1 cellular context compared by ENCODE assay signal in the genomic region with DNA sequence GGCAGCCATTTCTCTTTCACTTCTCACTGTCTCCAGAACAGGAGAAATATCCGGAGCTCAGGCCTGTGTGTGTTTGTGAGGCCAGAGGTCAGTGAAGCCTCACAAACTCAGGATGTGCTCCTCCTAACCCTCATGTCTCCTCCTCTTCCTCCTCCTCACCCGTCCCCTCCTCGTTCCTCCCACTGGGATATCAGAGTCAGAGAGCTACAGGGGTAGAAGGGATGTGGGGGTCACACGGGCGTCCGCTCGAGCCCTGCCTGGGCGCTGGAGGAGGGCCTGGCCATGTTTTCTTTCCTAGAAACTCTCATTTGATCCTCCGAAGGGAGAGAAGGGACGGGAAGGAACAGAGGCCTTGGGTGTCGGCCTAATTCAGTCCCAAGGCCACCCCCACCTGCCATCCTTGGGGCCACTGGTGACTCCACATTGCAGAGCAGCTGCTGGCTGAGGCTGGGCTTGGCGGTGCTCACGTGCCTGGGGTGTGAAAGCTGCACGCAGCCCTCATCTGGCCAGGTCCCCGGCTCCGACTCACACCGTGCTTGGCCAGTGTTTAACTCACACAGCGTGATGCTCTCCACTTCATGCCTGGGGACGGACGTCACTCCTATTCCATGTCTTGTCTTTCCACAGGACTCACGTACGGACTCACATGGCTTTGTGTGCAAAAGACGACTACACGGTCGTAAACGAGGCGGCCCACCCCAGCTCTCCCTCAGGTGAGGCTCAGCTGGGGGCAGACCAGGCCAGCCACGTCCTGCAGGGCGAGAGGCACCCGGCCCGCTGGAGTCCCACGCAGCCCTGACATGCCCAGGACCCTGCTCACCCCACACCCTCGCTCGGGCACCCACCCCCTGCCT.
A peak's percentile ranks its signal among the peaks of the same experiment; 100 is the strongest.
TF ChIP-seq lines count a peak whose summit lies in the region.

No MANE protein-coding gene starts in this region.

TF ChIP-seq in HepG2, 621 proteins besides CTCF, POLR2A, EP300 and RAD21 (continued from another document and continues in another):
- TF ChIP-seq FOXJ3 (CRISPR knock-in tag; IDR thresholded peaks at IDR 0.05; ENCODE audit: borderline replicate concordance) (no peak), MEF2D (CRISPR knock-in tag; IDR thresholded peaks at IDR 0.05) (0 out of 2 replicates have a peak, but pooled peaks have one; percentile 16), ZNF230 (CRISPR knock-in tag; IDR thresholded peaks at IDR 0.05) (no peak), ZNF549 (CRISPR knock-in tag; IDR thresholded peaks at IDR 0.05) (no peak), BRCA1 (CRISPR knock-in tag; IDR thresholded peaks at IDR 0.05) (no peak), ZBTB7A (CRISPR knock-in tag; IDR thresholded peaks at IDR 0.05) (peak; percentile 83), ZNF780A (CRISPR knock-in tag; IDR thresholded peaks at IDR 0.05) (no peak), ZFP1 (CRISPR knock-in tag; IDR thresholded peaks at IDR 0.05) (no peak), ZNF543 (CRISPR knock-in tag; IDR thresholded peaks at IDR 0.05) (no peak), KLF16 (CRISPR knock-in tag; IDR thresholded peaks at IDR 0.05) (0 out of 4 replicates have a peak, but pooled peaks of 1 of the 2 experiments have one; percentile 38), ARID5B (CRISPR knock-in tag; IDR thresholded peaks at IDR 0.05) (peak; percentile 28; the same call in 1 of the 2 replicates), ZNF703 (CRISPR knock-in tag; IDR thresholded peaks at IDR 0.05; ENCODE audit: borderline replicate concordance) (no peak), HHEX (CRISPR knock-in tag; IDR thresholded peaks at IDR 0.05) (no peak), ZBTB3 (CRISPR knock-in tag; IDR thresholded peaks at IDR 0.05; ENCODE audit: borderline replicate concordance, low read depth) (no peak), ARNT (IDR thresholded peaks at IDR 0.05) (no peak), DR1 (CRISPR knock-in tag; IDR thresholded peaks at IDR 0.05) (no peak), MIER2 (CRISPR knock-in tag; IDR thresholded peaks at IDR 0.05) (no peak), NPAS2 (CRISPR knock-in tag; IDR thresholded peaks at IDR 0.05; ENCODE audit: borderline replicate concordance) (no peak), SRSF9 (IDR thresholded peaks at IDR 0.05; ENCODE audit: borderline replicate concordance, insufficient read depth, low read depth, low read length, poor library complexity, severe bottlenecking) (no peak), MTA3 (CRISPR knock-in tag; IDR thresholded peaks at IDR 0.05) (no peak), ZNF530 (CRISPR knock-in tag; IDR thresholded peaks at IDR 0.05; ENCODE audit: low read depth) (no peak), PHF5A (CRISPR knock-in tag; IDR thresholded peaks at IDR 0.05; ENCODE audit: low read depth, unreplicated experiment) (no peak), ZNF142 (CRISPR knock-in tag; IDR thresholded peaks at IDR 0.05) (no peak), PCBP2 (optimal IDR thresholded peaks at IDR 0.05; ENCODE audit: low read depth, low read length, poor library complexity, severe bottlenecking) (no peak), ZFP82 (CRISPR knock-in tag; IDR thresholded peaks at IDR 0.05; ENCODE audit: borderline replicate concordance) (no peak), AHR (CRISPR knock-in tag; IDR thresholded peaks at IDR 0.05) (no peak; the same call in 1 of the 2 replicates), IKZF4 (CRISPR knock-in tag; IDR thresholded peaks at IDR 0.05; ENCODE audit: borderline replicate concordance, low read depth, not compliant biosample characterization) (no peak), ZNF800 (CRISPR knock-in tag; IDR thresholded peaks at IDR 0.05) (no peak), ZNF776 (CRISPR knock-in tag; IDR thresholded peaks at IDR 0.05) (no peak; the same call in 1 of the 2 replicates), TEAD2 (CRISPR knock-in tag; IDR thresholded peaks at IDR 0.05) (no peak), THAP8 (CRISPR knock-in tag; IDR thresholded peaks at IDR 0.05; ENCODE audit: borderline replicate concordance) (no peak), ZNF224 (CRISPR knock-in tag; IDR thresholded peaks at IDR 0.05) (no peak), ZNF274 (CRISPR knock-in tag; IDR thresholded peaks at IDR 0.05) (peak; percentile 57), HES4 (CRISPR knock-in tag; IDR thresholded peaks at IDR 0.05; ENCODE audit: borderline replicate concordance) (0 out of 2 replicates have a peak, but pooled peaks have one; percentile 42)
- TF ChIP-seq, protein P1, sequence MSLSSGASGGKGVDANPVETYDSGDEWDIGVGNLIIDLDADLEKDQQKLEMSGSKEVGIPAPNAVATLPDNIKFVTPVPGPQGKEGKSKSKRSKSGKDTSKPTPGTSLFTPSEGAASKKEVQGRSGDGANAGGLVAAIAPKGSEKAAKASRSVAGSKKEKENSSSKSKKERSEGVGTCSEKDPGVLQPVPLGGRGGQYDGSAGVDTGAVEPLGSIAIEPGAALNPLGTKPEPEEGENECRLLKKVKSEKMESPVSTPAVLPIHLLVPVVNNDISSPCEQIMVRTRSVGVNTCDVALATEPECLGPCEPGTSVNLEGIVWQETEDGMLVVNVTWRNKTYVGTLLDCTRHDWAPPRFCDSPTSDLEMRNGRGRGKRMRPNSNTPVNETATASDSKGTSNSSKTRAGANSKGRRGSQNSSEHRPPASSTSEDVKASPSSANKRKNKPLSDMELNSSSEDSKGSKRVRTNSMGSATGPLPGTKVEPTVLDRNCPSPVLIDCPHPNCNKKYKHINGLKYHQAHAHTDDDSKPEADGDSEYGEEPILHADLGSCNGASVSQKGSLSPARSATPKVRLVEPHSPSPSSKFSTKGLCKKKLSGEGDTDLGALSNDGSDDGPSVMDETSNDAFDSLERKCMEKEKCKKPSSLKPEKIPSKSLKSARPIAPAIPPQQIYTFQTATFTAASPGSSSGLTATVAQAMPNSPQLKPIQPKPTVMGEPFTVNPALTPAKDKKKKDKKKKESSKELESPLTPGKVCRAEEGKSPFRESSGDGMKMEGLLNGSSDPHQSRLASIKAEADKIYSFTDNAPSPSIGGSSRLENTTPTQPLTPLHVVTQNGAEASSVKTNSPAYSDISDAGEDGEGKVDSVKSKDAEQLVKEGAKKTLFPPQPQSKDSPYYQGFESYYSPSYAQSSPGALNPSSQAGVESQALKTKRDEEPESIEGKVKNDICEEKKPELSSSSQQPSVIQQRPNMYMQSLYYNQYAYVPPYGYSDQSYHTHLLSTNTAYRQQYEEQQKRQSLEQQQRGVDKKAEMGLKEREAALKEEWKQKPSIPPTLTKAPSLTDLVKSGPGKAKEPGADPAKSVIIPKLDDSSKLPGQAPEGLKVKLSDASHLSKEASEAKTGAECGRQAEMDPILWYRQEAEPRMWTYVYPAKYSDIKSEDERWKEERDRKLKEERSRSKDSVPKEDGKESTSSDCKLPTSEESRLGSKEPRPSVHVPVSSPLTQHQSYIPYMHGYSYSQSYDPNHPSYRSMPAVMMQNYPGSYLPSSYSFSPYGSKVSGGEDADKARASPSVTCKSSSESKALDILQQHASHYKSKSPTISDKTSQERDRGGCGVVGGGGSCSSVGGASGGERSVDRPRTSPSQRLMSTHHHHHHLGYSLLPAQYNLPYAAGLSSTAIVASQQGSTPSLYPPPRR (CRISPR knock-in tag; IDR thresholded peaks at IDR 0.05; ENCODE audit: borderline replicate concordance), result no peak
- TF ChIP-seq, protein P2, sequence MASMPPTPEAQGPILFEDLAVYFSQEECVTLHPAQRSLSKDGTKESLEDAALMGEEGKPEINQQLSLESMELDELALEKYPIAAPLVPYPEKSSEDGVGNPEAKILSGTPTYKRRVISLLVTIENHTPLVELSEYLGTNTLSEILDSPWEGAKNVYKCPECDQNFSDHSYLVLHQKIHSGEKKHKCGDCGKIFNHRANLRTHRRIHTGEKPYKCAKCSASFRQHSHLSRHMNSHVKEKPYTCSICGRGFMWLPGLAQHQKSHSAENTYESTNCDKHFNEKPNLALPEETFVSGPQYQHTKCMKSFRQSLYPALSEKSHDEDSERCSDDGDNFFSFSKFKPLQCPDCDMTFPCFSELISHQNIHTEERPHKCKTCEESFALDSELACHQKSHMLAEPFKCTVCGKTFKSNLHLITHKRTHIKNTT (CRISPR knock-in tag; IDR thresholded peaks at IDR 0.05), result no peak
- TF ChIP-seq, protein P3, sequence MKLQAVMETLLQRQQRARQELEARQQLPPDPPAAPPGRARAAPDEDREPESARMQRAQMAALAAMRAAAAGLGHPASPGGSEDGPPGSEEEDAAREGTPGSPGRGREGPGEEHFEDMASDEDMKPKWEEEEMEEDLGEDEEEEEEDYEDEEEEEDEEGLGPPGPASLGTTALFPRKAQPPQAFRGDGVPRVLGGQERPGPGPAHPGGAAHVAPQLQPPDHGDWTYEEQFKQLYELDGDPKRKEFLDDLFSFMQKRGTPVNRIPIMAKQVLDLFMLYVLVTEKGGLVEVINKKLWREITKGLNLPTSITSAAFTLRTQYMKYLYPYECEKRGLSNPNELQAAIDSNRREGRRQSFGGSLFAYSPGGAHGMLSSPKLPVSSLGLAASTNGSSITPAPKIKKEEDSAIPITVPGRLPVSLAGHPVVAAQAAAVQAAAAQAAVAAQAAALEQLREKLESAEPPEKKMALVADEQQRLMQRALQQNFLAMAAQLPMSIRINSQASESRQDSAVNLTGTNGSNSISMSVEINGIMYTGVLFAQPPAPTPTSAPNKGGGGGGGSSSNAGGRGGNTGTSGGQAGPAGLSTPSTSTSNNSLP (IDR thresholded peaks at IDR 0.05; ENCODE audit: low read depth, low read length), result no peak
